Comparison of ENCODE assay signal across 8 cellular contexts in genomic region chr12:123250471-123251383, GRCh38. TPM values are rescaled to one million over a fixed set of nuclear protein-coding genes. Genes with fewer than 3 reads are reported as not detected.
DNase-seq lines count a peak whose midpoint lies in the region; ATAC-seq and TF ChIP-seq lines count a peak whose summit lies in the region.

No MANE protein-coding gene starts in this region.

- no peaks in the 10 kb centered on the region for H3K9me3 Mint-ChIP-seq in MCF 10A (ENCODE audit: unreplicated experiment)
- peaks cover 9% of the 10 kb centered on the region for H3K9me3 Mint-ChIP-seq in neural crest cell

- H3K27me3 Mint-ChIP-seq in MCF 10A (ENCODE audit: insufficient read depth, unreplicated experiment) (no peaks in the 10 kb centered on the region), neural crest cell (ENCODE audit: low read depth) (no peaks in the 10 kb centered on the region)

- H3K4me1 Mint-ChIP-seq in MCF 10A (ENCODE audit: insufficient read depth, unreplicated experiment), result peaks cover 24% of the 10 kb centered on the region
- peaks cover 4% of the 10 kb centered on the region for H3K4me1 Mint-ChIP-seq in neural crest cell

- no peak for TF ChIP-seq CTCF in MCF 10A (IDR thresholded peaks at IDR 0.05; ENCODE audit: unreplicated experiment)
- no peak for TF ChIP-seq CTCF in neural crest cell (conservative IDR thresholded peaks at IDR 0.05)

- no peaks in the 10 kb centered on the region for H3K27me3 ChIP-seq in aorta (ENCODE audit: control insufficient read depth in 1 of 2, insufficient read depth in 2 of 2, low read length in 1 of 2)

- no peaks in the 10 kb centered on the region for H3K9me3 ChIP-seq in aorta (ENCODE audit: control insufficient read depth, low read length)

- intact Hi-C loops in MCF 10A (cut with micrococcal nuclease), result no loop called here
- intact Hi-C loops in aorta (cut with DNase I), result no loop called here

- H3K27ac Mint-ChIP-seq in MCF 10A (ENCODE audit: low read depth, unreplicated experiment), result peak overlapping the region; percentile 96
- peak overlapping the region; percentile 35 for H3K27ac Mint-ChIP-seq in neural crest cell (ENCODE audit: unreplicated experiment)

- peak overlapping the region; percentile 62 for H3K4me3 Mint-ChIP-seq in MCF 10A (ENCODE audit: unreplicated experiment)
- no peak overlapping the region for H3K4me3 Mint-ChIP-seq in neural crest cell

- H3K4me3 ChIP-seq in aorta (ENCODE audit: low read length in 2 of 2), result no peak overlapping the region

- H3K36me3 Mint-ChIP-seq in MCF 10A (ENCODE audit: insufficient read depth, unreplicated experiment) (peaks cover 56% of the 10 kb centered on the region), neural crest cell (ENCODE audit: low read depth) (peaks cover 34% of the 10 kb centered on the region)

- CTCF ChIA-PET in MCF 10A (lab: Yijun Ruan, JAX), result interaction anchor here (0.6 to 1.9 kb wide), 7 partner anchors 9 to 287 kb away, joined by 3 to 10 read pairs (median 3); partner anchors contain the start of genes MPHOSPH9 and MTRFR

- POLR2A ChIA-PET in MCF 10A (lab: Yijun Ruan, JAX), result interaction anchor here (0.6 to 5.9 kb wide), 7 partner anchors 9 to 1438 kb away, joined by 3 to 79 read pairs (median 6); partner anchors contain the start of genes MPHOSPH9, MTRFR and OGFOD2

- DNase-seq in DMS53 (lab: John Stamatoyannopoulos, UW) (peak; percentile 69), NCI-H2029 treated with DMSO at 0.1 percent for 48 hours (lab: John Stamatoyannopoulos, UW) (peak; percentile 80), MCF 10A (ENCODE audit: unreplicated experiment) (peak; percentile 95), neural crest cell (ENCODE audit: low read depth, low spot score) (no peak), aorta (no peak), UCSD-AML1 (lab: John Stamatoyannopoulos, UW; ENCODE audit: unreplicated experiment) (no peak)
- no peak for DNase-seq in stimulated activated CD4-positive, alpha-beta T cell treated with anti-CD3 and anti-CD28 coated beads, Interleukin-15, amount 100 ng/mL, for 24 hours
- DNase-seq in activated CD4-positive, alpha-beta T cell treated with anti-CD3 and anti-CD28 coated beads, Interleukin-2, amount 50 U/mL, for 1 hour, result no peak

- no TSS peak for BruUV-seq in MCF 10A (replicated peaks; lab: Mats Ljungman, UMichigan)

- WGBS in aorta, 2 donors, result 85 to 90% methylated on average over 13 of the region's 13 CpGs

- no peaks in the 10 kb centered on the region for H3K36me3 ChIP-seq in aorta (ENCODE audit: control insufficient read depth in 1 of 2, insufficient read depth in 2 of 2, low read length in 1 of 2)

- ATAC-seq in aorta (ENCODE audit: low FRiP score), result no peak

- no peak overlapping the region for H3K27ac ChIP-seq in aorta (ENCODE audit: low read depth in 1 of 2, low read length in 2 of 2)

- H3K4me1 ChIP-seq in aorta (ENCODE audit: control insufficient read depth in 1 of 2, insufficient read depth in 2 of 2, low read length in 2 of 2), result no peaks in the 10 kb centered on the region

RNA-seq across cellular contexts. Expression of gene MTRFR, which starts 17.5 kb away (rescaled TPM):
- total RNA-seq in MCF 10A (2022), result 21.9 and 26.5 TPM in 2 replicates
- total RNA-seq in neural crest cell, result 18.8 and 19.0 TPM in 2 replicates
- 10 to 100 TPM in 1 of 2 donors, 1 to 10 TPM in 1; 8.6 to 12.1 TPM for total RNA-seq in aorta
- 10 to 100 TPM in 1 of 2 donors, 1 to 10 TPM in 1; 4.3 to 11.4 TPM for polyA plus RNA-seq in aorta

RNA-seq across cellular contexts. Expression of gene MPHOSPH9, which starts 17.8 kb away (rescaled TPM):
- total RNA-seq in MCF 10A (2022) (27.5 and 40.4 TPM in 2 replicates), neural crest cell (79.8 and 95.4 TPM in 2 replicates), aorta (10 to 100 TPM; 13.4 to 25.1 TPM)
- polyA plus RNA-seq in aorta, result 1 to 10 TPM; 2.0 to 5.2 TPM

RNA-seq across cellular contexts. Expression of gene CDK2AP1, which starts 20.9 kb away (rescaled TPM):
- total RNA-seq in MCF 10A (2022), result 84.6 and 88.6 TPM in 2 replicates
- 223 and 234 TPM in 2 replicates for total RNA-seq in neural crest cell
- total RNA-seq in aorta, result 100 to 1,000 TPM; 111 TPM
- 100 to 1,000 TPM; 120 to 283 TPM for polyA plus RNA-seq in aorta

Comparison
In these comparisons a context has a peak if more than half of its experiments do, and no peak if none do; other contexts are left out.
1. DNase-seq: peak in DMS53 (single experiment), NCI-H2029 treated with DMSO at 0.1 percent for 48 hours (single experiment) and MCF 10A (single experiment); none in neural crest cell (single experiment), stimulated activated CD4-positive, alpha-beta T cell treated with anti-CD3 and anti-CD28 coated beads, Interleukin-15, amount 100 ng/mL, for 24 hours (single experiment), aorta (0 of 2), UCSD-AML1 (single experiment) and activated CD4-positive, alpha-beta T cell treated with anti-CD3 and anti-CD28 coated beads, Interleukin-2, amount 50 U/mL, for 1 hour (single experiment).